ENCODE assay signal across 8 cellular contexts in genomic region chr6:2763876-2764540, GRCh38. TPM values are rescaled to one million over a fixed set of nuclear protein-coding genes. Genes with fewer than 3 reads are reported as not detected.
DNase-seq lines count a peak whose midpoint lies in the region; ATAC-seq and TF ChIP-seq lines count a peak whose summit lies in the region.

No MANE protein-coding gene starts in this region.

- no peak overlapping the region for H3K23ac ChIP-seq in mesenchymal stem cell (ENCODE audit: low read length in 2 of 2)

- TF ChIP-seq CTCF in A673 (conservative IDR thresholded peaks at IDR 0.05; ENCODE audit: low read depth, low read length) = no peak
- TF ChIP-seq CTCF in body of pancreas (IDR thresholded peaks at IDR 0.05) = no peak

- H3K4ac ChIP-seq in mesenchymal stem cell (ENCODE audit: low read depth in 1 of 2, low read length in 2 of 2) = peak overlapping the region in 1 of 2 experiments; percentile 50

- TF ChIP-seq POLR2A in body of pancreas (IDR thresholded peaks at IDR 0.05) = no peak

- no peak for ATAC-seq in body of pancreas
- no peak for ATAC-seq in GM21526 (IDR thresholded peaks at IDR 0.05; ENCODE audit: low FRiP score, unreplicated experiment)

- H3K27ac ChIP-seq in A673 (ENCODE audit: low read depth, low read length, poor library complexity, severe bottlenecking) (peak overlapping the region; percentile 83), body of pancreas (peak overlapping the region in 3 of 4 donors; percentile 7 to 88 (median 80)), mesenchymal stem cell (ENCODE audit: low read length, poor library complexity, severe bottlenecking) (peak overlapping the region; percentile 95)

- peaks cover 22% of the 10 kb centered on the region for H3K4me1 ChIP-seq in A673 (ENCODE audit: insufficient read depth, low read length, poor library complexity, severe bottlenecking)
- peaks cover 23% of the 10 kb centered on the region for H3K4me1 ChIP-seq in body of pancreas
- peaks cover 9% of the 10 kb centered on the region for H3K4me1 ChIP-seq in mesenchymal stem cell (ENCODE audit: control insufficient read depth, insufficient read depth, low read depth, low read length)

- no peaks in the 10 kb centered on the region for H3K27me3 ChIP-seq in A673 (replicated peaks; ENCODE audit: insufficient read depth, low read depth, low read length, poor library complexity)
- no peaks in the 10 kb centered on the region for H3K27me3 ChIP-seq in body of pancreas
- no peaks in the 10 kb centered on the region for H3K27me3 ChIP-seq in mesenchymal stem cell (ENCODE audit: control insufficient read depth in 1 of 2, insufficient read depth in 1 of 2, low read length in 2 of 2)

- no peaks in the 10 kb centered on the region for H3K9me3 ChIP-seq in A673 (ENCODE audit: low read depth, low read length, poor library complexity, severe bottlenecking)
- H3K9me3 ChIP-seq in body of pancreas = no peaks in the 10 kb centered on the region
- no peaks in the 10 kb centered on the region for H3K9me3 ChIP-seq in mesenchymal stem cell (ENCODE audit: control insufficient read depth, low read length)

- no peak overlapping the region for H2BK120ac ChIP-seq in mesenchymal stem cell (ENCODE audit: low read depth, low read length)

- peaks cover 2% of the 10 kb centered on the region for H3K79me1 ChIP-seq in mesenchymal stem cell (replicated peaks; ENCODE audit: low read length, poor library complexity, severe bottlenecking)

- intact Hi-C loops in A673 (cut with micrococcal nuclease; ENCODE audit: unreplicated experiment) = no loop called here
- intact Hi-C loops in body of pancreas (cut with DNase I) = no loop called here

- peak overlapping the region; percentile 35 for H3K4me2 ChIP-seq in mesenchymal stem cell (ENCODE audit: low read length, poor library complexity, severe bottlenecking)

- no peak overlapping the region for H2AK5ac ChIP-seq in mesenchymal stem cell (ENCODE audit: low read length, severe bottlenecking)

- no peak overlapping the region for H3K18ac ChIP-seq in mesenchymal stem cell (ENCODE audit: low read depth in 1 of 2, low read length in 2 of 2)

- DNase-seq in A673 (ENCODE audit: low spot score) = peak; percentile 29
- no peak for DNase-seq in Jurkat, Clone E6-1 (ENCODE audit: low read depth, low spot score)
- no peak for DNase-seq in body of pancreas
- no peak for DNase-seq in mesenchymal stem cell
- DNase-seq in NCI-H1694 treated with DMSO at 0.1 percent for 48 hours (lab: John Stamatoyannopoulos, UW) = no peak
- no peak for DNase-seq in NCI-H1048 (lab: John Stamatoyannopoulos, UW)
- no peak for DNase-seq in HPDE6-E6E7 (ENCODE audit: extremely low spot score)

- H4K8ac ChIP-seq in mesenchymal stem cell (ENCODE audit: low read length) = peak overlapping the region; percentile 8

- peak overlapping the region; percentile 58 for H3K4me3 ChIP-seq in A673 (ENCODE audit: low read depth, low read length, poor library complexity, severe bottlenecking)
- H3K4me3 ChIP-seq in Jurkat, Clone E6-1 (ENCODE audit: low read length) = peak overlapping the region; percentile 58
- no peak overlapping the region for H3K4me3 ChIP-seq in body of pancreas
- peak overlapping the region in 1 of 2 experiments; percentile 93 for H3K4me3 ChIP-seq in mesenchymal stem cell (ENCODE audit: insufficient read depth in 1 of 2, low read depth in 1 of 2, low read length in 2 of 2)

- H2BK15ac ChIP-seq in mesenchymal stem cell (ENCODE audit: low read depth, poor library complexity, severe bottlenecking) = no peak overlapping the region

- H2BK5ac ChIP-seq in mesenchymal stem cell (ENCODE audit: low read depth, low read length, poor library complexity, severe bottlenecking) = no peak overlapping the region

- peak overlapping the region; percentile 100 for H3K9ac ChIP-seq in mesenchymal stem cell (ENCODE audit: low read length)

- H3K14ac ChIP-seq in mesenchymal stem cell (ENCODE audit: low read length in 2 of 2) = no peak overlapping the region

- H4K91ac ChIP-seq in mesenchymal stem cell (ENCODE audit: low read length) = no peak overlapping the region

- no TSS peak for BruUV-seq in A673 (replicated peaks; lab: Mats Ljungman, UMichigan)

- CTCF ChIA-PET in A673 (lab: Charles Lee) = interaction anchor here (0.5 kb wide), 1 partner anchor 399 kb away, joined by 6 read pairs; no protein-coding TSS in a partner anchor

- no peak overlapping the region for H2AFZ ChIP-seq in mesenchymal stem cell (ENCODE audit: low read depth, low read length)

- WGBS in body of pancreas, 2 donors = 59 to 63% methylated on average over 27 of the region's 27 CpGs
- 93% methylated on average over 27 of the region's 27 CpGs for WGBS in mesenchymal stem cell

- POLR2A ChIA-PET in A673 (lab: Charles Lee; ENCODE audit: low non-redundant PET) = no interaction called here

- no peaks in the 10 kb centered on the region for H3K36me3 ChIP-seq in A673 (ENCODE audit: insufficient read depth, low read length, poor library complexity, severe bottlenecking)
- H3K36me3 ChIP-seq in body of pancreas (replicated peaks in 1 of 2; ENCODE audit: insufficient read depth in 1 of 2, low read depth in 2 of 2) = no peaks in the 10 kb centered on the region
- H3K36me3 ChIP-seq in mesenchymal stem cell (ENCODE audit: control insufficient read depth in 1 of 2, insufficient read depth in 2 of 2, low read depth in 1 of 2, low read length in 2 of 2) = peaks cover 4 to 6% of the 10 kb centered on the region in 2 experiments

- H2BK12ac ChIP-seq in mesenchymal stem cell (ENCODE audit: low read length in 2 of 2) = no peak overlapping the region

RNA-seq across cellular contexts. Expression of gene WRNIP1, which starts 1.2 kb away (rescaled TPM):
- 48.9 and 49.3 TPM in 2 replicates for total RNA-seq in A673 (2021)
- polyA plus RNA-seq in Jurkat, Clone E6-1 (2012; ENCODE audit: insufficient read depth, insufficient read length) = 65.2 TPM
- 10 to 100 TPM; 61.0 to 62.0 TPM for total RNA-seq in body of pancreas
- polyA plus RNA-seq in mesenchymal stem cell (2013, experiment 1 of 2) = 19.5 TPM
- polyA plus RNA-seq in mesenchymal stem cell (2013, experiment 2 of 2) = 21.4 TPM

RNA-seq across cellular contexts. Expression of gene MYLK4, which starts 13.3 kb away (rescaled TPM):
- total RNA-seq in A673 (2021) (0.13 and 0.39 TPM in 2 replicates), body of pancreas (under 1 TPM; 0.26 to 0.33 TPM)
- polyA plus RNA-seq in Jurkat, Clone E6-1 (2012; ENCODE audit: insufficient read depth, insufficient read length) = not detected
- 0.23 TPM for polyA plus RNA-seq in mesenchymal stem cell (2013, experiment 1 of 2)
- 0.25 TPM for polyA plus RNA-seq in mesenchymal stem cell (2013, experiment 2 of 2)

Comparison
In these comparisons a context has a peak if more than half of its experiments do, and no peak if none do; other contexts are left out.
1. H3K4me3 ChIP-seq: peak in A673 (single experiment) and Jurkat, Clone E6-1 (single experiment); none in body of pancreas (0 of 2).
2. Peak in every context shown above with its lines, with median percentiles within 50 percentile points of each other: H3K27ac ChIP-seq.